In genomic region chr6:14748679-14749078, GRCh38 we compare ENCODE assay signal across 22 cellular contexts.
DNase-seq lines count a peak whose midpoint lies in the region; ATAC-seq and TF ChIP-seq lines count a peak whose summit lies in the region.
"Had no signal": no experiment of that assay in that cellular context is flagged by ENCODE, and none has a peak within 500 bp of the region (broad histone marks: within the 10 kb centered on the region; RNA-seq: fewer than 3 reads in every experiment).

No MANE protein-coding gene starts in this region.

- DNase-seq in activated CD4-positive, alpha-beta T cell treated with anti-CD3 and anti-CD28 coated beads, Interleukin-2, amount 10 ng/mL, durations not matched to agents 24 days and 14 days = no peak
- DNase-seq in activated CD4-positive, alpha-beta T cell treated with anti-CD3 and anti-CD28 coated beads, Interleukin-2, amount 10 ng/mL, durations not matched to agents 7 days and 5 days = no peak
- DNase-seq in GM13976 (ENCODE audit: low spot score) (peak; percentile 39), T-helper 17 cell (no peak), fibroblast of mammary gland (ENCODE audit: low read depth) (peak; percentile 63), GOT3 (lab: John Stamatoyannopoulos, UW) (no peak), Ammon's horn (ENCODE audit: low spot score) (no peak), NCI-H1930 (lab: John Stamatoyannopoulos, UW) (no peak)
- DNase-seq: activated CD4-positive, CD25-positive, alpha-beta regulatory T cell; caudate nucleus; H7; Kasumi-1; left cardiac atrium; mesenchymal stem cell; naive thymus-derived CD8-positive, alpha-beta T cell; NCI-H1105; NCI-H2171; NCI-H526 treated with DMSO at 0.1 percent for 48 hours; right lobe of liver had no signal

- H3K27me3 Mint-ChIP-seq in activated CD4-positive, alpha-beta T cell treated with anti-CD3 and anti-CD28 coated beads, Interleukin-2, amount 10 ng/mL, durations not matched to agents 24 days and 14 days = no peaks in the 10 kb centered on the region
- no peaks in the 10 kb centered on the region for H3K27me3 Mint-ChIP-seq in activated CD4-positive, alpha-beta T cell treated with anti-CD3 and anti-CD28 coated beads, Interleukin-2, amount 10 ng/mL, durations not matched to agents 7 days and 5 days
- H3K27me3 Mint-ChIP-seq in T-helper 17 cell = peaks cover 6% of the 10 kb centered on the region

- POLR2A ChIA-PET in activated CD4-positive, alpha-beta T cell treated with anti-CD3 and anti-CD28 coated beads, Interleukin-2, amount 10 ng/mL, durations not matched to agents 7 days and 5 days (lab: Charles Lee) = interaction anchor here (0.6 to 0.7 kb wide), 3 partner anchors 136 to 355 kb away, joined by 3 to 4 read pairs (median 3); no protein-coding TSS in a partner anchor

- in situ Hi-C loops in GM13976 (cut with MboI; ENCODE audit: low sequenced_read_pairs, unreplicated experiment) = no loop called here

- intact Hi-C loops in activated CD4-positive, alpha-beta T cell treated with anti-CD3 and anti-CD28 coated beads, Interleukin-2, amount 10 ng/mL, durations not matched to agents 24 days and 14 days (cut with micrococcal nuclease) = loop anchor here (1.0 to 10.0 kb wide), 7 partner anchors 15 to 876 kb away; no protein-coding TSS in a partner anchor

- H3K27ac Mint-ChIP-seq in activated CD4-positive, alpha-beta T cell treated with anti-CD3 and anti-CD28 coated beads, Interleukin-2, amount 10 ng/mL, durations not matched to agents 24 days and 14 days = peak overlapping the region; percentile 48
- no peak overlapping the region for H3K27ac Mint-ChIP-seq in activated CD4-positive, alpha-beta T cell treated with anti-CD3 and anti-CD28 coated beads, Interleukin-2, amount 10 ng/mL, durations not matched to agents 7 days and 5 days
- peak overlapping the region; percentile 6 for H3K27ac Mint-ChIP-seq in T-helper 17 cell

- TF ChIP-seq CTCF in GM13976 (IDR thresholded peaks at IDR 0.05; ENCODE audit: borderline replicate concordance, control extremely low read depth, extremely low read depth, insufficient read depth, missing control alignments) (no peak), fibroblast of mammary gland (conservative IDR thresholded peaks at IDR 0.05; ENCODE audit: control insufficient read depth, insufficient read depth, low read depth, low read length) (no peak)

- peaks cover 2% of the 10 kb centered on the region for H3K36me3 Mint-ChIP-seq in activated CD4-positive, alpha-beta T cell treated with anti-CD3 and anti-CD28 coated beads, Interleukin-2, amount 10 ng/mL, durations not matched to agents 24 days and 14 days (ENCODE audit: low read depth)
- peaks cover 11% of the 10 kb centered on the region for H3K36me3 Mint-ChIP-seq in activated CD4-positive, alpha-beta T cell treated with anti-CD3 and anti-CD28 coated beads, Interleukin-2, amount 10 ng/mL, durations not matched to agents 7 days and 5 days (ENCODE audit: low read depth)
- H3K36me3 Mint-ChIP-seq in T-helper 17 cell (ENCODE audit: low read depth) = peaks cover 5% of the 10 kb centered on the region

- no peak for ATAC-seq in T-helper 17 cell
- ATAC-seq: left cardiac atrium; naive thymus-derived CD8-positive, alpha-beta T cell; right lobe of liver had no signal

- H3K9me3 ChIP-seq in T-helper 17 cell (ENCODE audit: control insufficient read depth, low read length, poor library complexity, severe bottlenecking) = no peaks in the 10 kb centered on the region
- H3K9me3 ChIP-seq: esophagus muscularis mucosa, right lobe of liver, SJSA1 had no signal

- H3K9me3 Mint-ChIP-seq in activated CD4-positive, alpha-beta T cell treated with anti-CD3 and anti-CD28 coated beads, Interleukin-2, amount 10 ng/mL, durations not matched to agents 24 days and 14 days = peaks cover 13% of the 10 kb centered on the region
- peaks cover 12% of the 10 kb centered on the region for H3K9me3 Mint-ChIP-seq in activated CD4-positive, alpha-beta T cell treated with anti-CD3 and anti-CD28 coated beads, Interleukin-2, amount 10 ng/mL, durations not matched to agents 7 days and 5 days

- CTCF ChIA-PET in activated CD4-positive, alpha-beta T cell treated with anti-CD3 and anti-CD28 coated beads, Interleukin-2, amount 10 ng/mL, durations not matched to agents 7 days and 5 days (lab: Charles Lee) = interaction anchor here (1.4 kb wide), 1 partner anchor 11 kb away, joined by 4 read pairs; no protein-coding TSS in a partner anchor

- no peak overlapping the region for H3K4me3 ChIP-seq in fibroblast of mammary gland (ENCODE audit: control insufficient read depth, low read depth, low read length)
- H3K4me3 ChIP-seq: BLaER1 treated with 17β-estradiol and CSF1 and Interleukin-3, amounts not matched to agents 10 nM and 100 nM; esophagus muscularis mucosa; right lobe of liver; SJSA1 had no signal

- peak overlapping the region; percentile 3 for H3K4me3 Mint-ChIP-seq in activated CD4-positive, alpha-beta T cell treated with anti-CD3 and anti-CD28 coated beads, Interleukin-2, amount 10 ng/mL, durations not matched to agents 24 days and 14 days
- no peak overlapping the region for H3K4me3 Mint-ChIP-seq in activated CD4-positive, alpha-beta T cell treated with anti-CD3 and anti-CD28 coated beads, Interleukin-2, amount 10 ng/mL, durations not matched to agents 7 days and 5 days
- H3K4me3 Mint-ChIP-seq in T-helper 17 cell = no peak overlapping the region

- peaks cover 51% of the 10 kb centered on the region for H3K4me1 Mint-ChIP-seq in activated CD4-positive, alpha-beta T cell treated with anti-CD3 and anti-CD28 coated beads, Interleukin-2, amount 10 ng/mL, durations not matched to agents 24 days and 14 days
- peaks cover 45% of the 10 kb centered on the region for H3K4me1 Mint-ChIP-seq in activated CD4-positive, alpha-beta T cell treated with anti-CD3 and anti-CD28 coated beads, Interleukin-2, amount 10 ng/mL, durations not matched to agents 7 days and 5 days
- H3K4me1 Mint-ChIP-seq in T-helper 17 cell = peaks cover 5% of the 10 kb centered on the region

Comparison
In these comparisons a context has a peak if more than half of its experiments do, and no peak if none do; other contexts are left out.
1. DNase-seq: peak in GM13976 (single experiment) and fibroblast of mammary gland (single experiment); none in activated CD4-positive, alpha-beta T cell treated with anti-CD3 and anti-CD28 coated beads, Interleukin-2, amount 10 ng/mL, durations not matched to agents 24 days and 14 days (single experiment), activated CD4-positive, alpha-beta T cell treated with anti-CD3 and anti-CD28 coated beads, Interleukin-2, amount 10 ng/mL, durations not matched to agents 7 days and 5 days (single experiment), T-helper 17 cell (0 of 3), GOT3 (single experiment), Ammon's horn (single experiment) and NCI-H1930 (0 of 2).